Comparison of ENCODE assay signal across 15 cellular contexts in genomic region chr1:110067957-110068645, GRCh38. TPM values are rescaled to one million over a fixed set of nuclear protein-coding genes. Genes with fewer than 3 reads are reported as not detected.
DNase-seq lines count a peak whose midpoint lies in the region; ATAC-seq, FAIRE-seq and TF ChIP-seq lines count a peak whose summit lies in the region.
"Had no signal": no experiment of that assay in that cellular context is flagged by ENCODE, and none has a peak within 500 bp of the region (broad histone marks: within the 10 kb centered on the region; RNA-seq: fewer than 3 reads in every experiment).

No MANE protein-coding gene starts in this region.

- whole genome bisulfite sequencing in psoas muscle, 3 donors = 19 to 20% (median 19%) methylated on average over 52 to 61 of the region's 61 CpGs

- H3K27ac Mint-ChIP-seq in activated CD4-positive, alpha-beta memory T cell treated with anti-CD3 and anti-CD28 coated beads, Interleukin-2, amount 10 ng/mL, durations not matched to agents 7 days and 5 days = peak overlapping the region; percentile 56

- ATAC-seq in psoas muscle (peak in 3 of 4 donors; percentile 39 to 49 (median 39)), HG03159 (IDR thresholded peaks at IDR 0.05; ENCODE audit: unreplicated experiment) (no peak), HG02840 (IDR thresholded peaks at IDR 0.05; ENCODE audit: low FRiP score, unreplicated experiment) (no peak)
- ATAC-seq: left lobe of liver had no signal

- POLR2A ChIA-PET in activated CD4-positive, alpha-beta memory T cell treated with anti-CD3 and anti-CD28 coated beads, Interleukin-2, amount 10 ng/mL, durations not matched to agents 7 days and 5 days (lab: Charles Lee) = interaction anchor here (0.8 kb wide), 1 partner anchor 269 kb away, joined by 3 read pairs; no protein-coding TSS in a partner anchor

- TF ChIP-seq CTCF in GM13977 (IDR thresholded peaks at IDR 0.05; ENCODE audit: extremely low read depth, insufficient read depth, missing control alignments) (no peak), psoas muscle (IDR thresholded peaks at IDR 0.05) (no peak)

- H3K36me3 Mint-ChIP-seq in activated CD4-positive, alpha-beta memory T cell treated with anti-CD3 and anti-CD28 coated beads, Interleukin-2, amount 10 ng/mL, durations not matched to agents 7 days and 5 days (ENCODE audit: low read depth) = peaks cover 4% of the 10 kb centered on the region

- DNase-seq in GM13977 (ENCODE audit: low spot score) = peak; percentile 47
- no peak for DNase-seq in activated CD4-positive, alpha-beta memory T cell treated with anti-CD3 and anti-CD28 coated beads, Interleukin-2, amount 10 ng/mL, durations not matched to agents 7 days and 5 days
- DNase-seq in glomerular visceral epithelial cell (ENCODE audit: extremely low spot score) = peak; percentile 11
- DNase-seq in psoas muscle = peak in 1 of 2 donors; percentile 54
- DNase-seq in GM12892 (ENCODE audit: insufficient read length) = no peak
- DNase-seq: activated effector memory CD4-positive, alpha-beta T cell treated with Interleukin-2 at 50 U/mL for 16 hours; GDM1; Kasumi-1; NCI-H510A; stimulated activated CD4-positive, alpha-beta T cell treated with anti-CD3 and anti-CD28 coated beads, Interleukin-12 subunit alpha, Interleukin-12 subunit beta, amount 100 ng/mL, for 4 hours; substantia nigra had no signal

- peak overlapping the region; percentile 43 for H3K4me3 ChIP-seq in psoas muscle

- no peak for TF ChIP-seq POLR2A in GM12892 (IDR thresholded peaks at IDR 0.05; ENCODE audit: low read depth, low read length)

- H3K9me3 ChIP-seq in psoas muscle = no peaks in the 10 kb centered on the region

- no peaks in the 10 kb centered on the region for H3K9me3 Mint-ChIP-seq in activated CD4-positive, alpha-beta memory T cell treated with anti-CD3 and anti-CD28 coated beads, Interleukin-2, amount 10 ng/mL, durations not matched to agents 7 days and 5 days

- H3K27me3 ChIP-seq in psoas muscle (ENCODE audit: insufficient read depth in 3 of 3, low read length in 2 of 3) = peaks cover 0 to 61% (median 36%) of the 10 kb centered on the region in 3 donors

- H3K4me1 ChIP-seq in psoas muscle = peaks cover 11% of the 10 kb centered on the region

- intact Hi-C loops in psoas muscle (cut with DNase I) = no loop called here

- H3K27me3 Mint-ChIP-seq in activated CD4-positive, alpha-beta memory T cell treated with anti-CD3 and anti-CD28 coated beads, Interleukin-2, amount 10 ng/mL, durations not matched to agents 7 days and 5 days = peaks cover 62% of the 10 kb centered on the region

- H3K27ac ChIP-seq in psoas muscle = no peak overlapping the region

- FAIRE-seq in GM12892 (lab: Jason Lieb, UNC) = no peak
- FAIRE-seq: endometrium had no signal

- peaks cover 11% of the 10 kb centered on the region for H3K4me1 Mint-ChIP-seq in activated CD4-positive, alpha-beta memory T cell treated with anti-CD3 and anti-CD28 coated beads, Interleukin-2, amount 10 ng/mL, durations not matched to agents 7 days and 5 days

- in situ Hi-C loops in GM13977 (cut with MboI; ENCODE audit: low pct_unique_long_range_greater_than_20kb, low sequenced_read_pairs, unreplicated experiment) = no loop called here

- peak overlapping the region; percentile 34 for H3K4me3 Mint-ChIP-seq in activated CD4-positive, alpha-beta memory T cell treated with anti-CD3 and anti-CD28 coated beads, Interleukin-2, amount 10 ng/mL, durations not matched to agents 7 days and 5 days

- CTCF ChIA-PET in activated CD4-positive, alpha-beta memory T cell treated with anti-CD3 and anti-CD28 coated beads, Interleukin-2, amount 10 ng/mL, durations not matched to agents 7 days and 5 days (lab: Charles Lee) = interaction anchor here (1.3 kb wide), 1 partner anchor 9 kb away, joined by 5 read pairs; no protein-coding TSS in a partner anchor

- no peaks in the 10 kb centered on the region for H3K36me3 ChIP-seq in psoas muscle (ENCODE audit: insufficient read depth in 1 of 2, low read depth in 1 of 2)

RNA-seq across cellular contexts. Expression of gene ALX3, which starts 2.4 kb away (rescaled TPM):
- not detected for total RNA-seq in activated CD4-positive, alpha-beta memory T cell treated with anti-CD3 and anti-CD28 coated beads, Interleukin-2, amount 10 ng/mL, durations not matched to agents 7 days and 5 days
- total RNA-seq in psoas muscle = not detected
- under 1 TPM; 0.04 to 0.11 (median 0.05) TPM for polyA plus RNA-seq in psoas muscle
- not detected for polyA plus RNA-seq in GM12892 (2012; ENCODE audit: missing spikeins)
- total RNA-seq: left lobe of liver had no signal

RNA-seq across cellular contexts. Expression of gene STRIP1, which starts 33.7 kb away (rescaled TPM):
- total RNA-seq in activated CD4-positive, alpha-beta memory T cell treated with anti-CD3 and anti-CD28 coated beads, Interleukin-2, amount 10 ng/mL, durations not matched to agents 7 days and 5 days = 10 to 100 TPM; 34.1 to 34.7 TPM
- 10 to 100 TPM; 16.1 to 23.1 (median 17.0) TPM for total RNA-seq in psoas muscle
- 10 to 100 TPM; 12.1 to 17.4 (median 13.5) TPM for polyA plus RNA-seq in psoas muscle
- 13.9 TPM for polyA plus RNA-seq in GM12892 (2012; ENCODE audit: missing spikeins)

RNA-seq across cellular contexts. Expression of gene UBL4B, which starts 44.1 kb away (rescaled TPM):
- total RNA-seq in activated CD4-positive, alpha-beta memory T cell treated with anti-CD3 and anti-CD28 coated beads, Interleukin-2, amount 10 ng/mL, durations not matched to agents 7 days and 5 days = not detected
- under 1 TPM in 1 of 4 donors, not detected in 3; 0.20 TPM for total RNA-seq in psoas muscle
- under 1 TPM in 2 of 3 donors, not detected in 1; 0.06 to 0.19 TPM for polyA plus RNA-seq in psoas muscle
- not detected for polyA plus RNA-seq in GM12892 (2012; ENCODE audit: missing spikeins)
- total RNA-seq: left lobe of liver had no signal

Comparison
In these comparisons a context has a peak if more than half of its experiments do, and no peak if none do; other contexts are left out.
1. DNase-seq: peak in GM13977 (single experiment) and glomerular visceral epithelial cell (single experiment); none in activated CD4-positive, alpha-beta memory T cell treated with anti-CD3 and anti-CD28 coated beads, Interleukin-2, amount 10 ng/mL, durations not matched to agents 7 days and 5 days (single experiment) and GM12892 (single experiment).
2. ATAC-seq: peak in psoas muscle (3 of 4); none in HG03159 (single experiment) and HG02840 (single experiment).